21 cellular contexts compared by ENCODE assay signal in genomic region chr6:72873438-72873837, GRCh38.
"Had no signal": no experiment of that assay in that cellular context is flagged by ENCODE, and none has a peak within 500 bp of the region (broad histone marks: within the 10 kb centered on the region; RNA-seq: fewer than 3 reads in every experiment).

No MANE protein-coding gene starts in this region.

- DNase-seq: dorsolateral prefrontal cortex; effector CD4-positive, alpha-beta T cell; foreskin fibroblast; gastrocnemius medialis; head of caudate nucleus; left lung; mesenchymal stem cell; midbrain; naive thymus-derived CD4-positive, alpha-beta T cell; stimulated activated CD4-positive, alpha-beta T cell treated with anti-CD3 and anti-CD28 coated beads, Interleukin-2, amount 100 ng/mL, for 24 hours; stimulated activated CD4-positive, alpha-beta T cell treated with anti-CD3 and anti-CD28 coated beads, Interleukin-4, amount 100 ng/mL, for 24 hours; stimulated activated naive CD4-positive, alpha-beta T cell treated with Interleukin-2 at 50 U/mL for 16 hours; stomach; thyroid gland; trophoblast cell had no signal

- H3K9ac ChIP-seq: neural progenitor cell, parathyroid adenoma had no signal

- H3K27ac ChIP-seq: dorsolateral prefrontal cortex, gastrocnemius medialis, left lung, neural progenitor cell, parathyroid adenoma, right atrium auricular region, stomach, thyroid gland had no signal

- ATAC-seq: left lung; naive thymus-derived CD4-positive, alpha-beta T cell; sciatic nerve; stimulated activated effector memory CD8-positive, alpha-beta T cell treated with anti-CD3 and anti-CD28 coated beads, Interleukin-12 subunit alpha, Interleukin-12 subunit beta, amount 100 ng/mL, for 72 hours had no signal

- H3K4me1 ChIP-seq: left lung, neural progenitor cell, parathyroid adenoma, right atrium auricular region, thyroid gland had no signal

- H3K36me3 ChIP-seq: gastrocnemius medialis, left lung, neural progenitor cell, right atrium auricular region, stomach, thyroid gland had no signal

- H3K9me3 ChIP-seq: gastrocnemius medialis, left lung, right atrium auricular region, stomach, thyroid gland had no signal

- H3K4me3 ChIP-seq: dorsolateral prefrontal cortex, gastrocnemius medialis, left lung, neural progenitor cell, right atrium auricular region, stomach, thyroid gland had no signal

- FAIRE-seq: keratinocyte had no signal
